1 cellular context compared by ENCODE assay signal in the genomic region with DNA sequence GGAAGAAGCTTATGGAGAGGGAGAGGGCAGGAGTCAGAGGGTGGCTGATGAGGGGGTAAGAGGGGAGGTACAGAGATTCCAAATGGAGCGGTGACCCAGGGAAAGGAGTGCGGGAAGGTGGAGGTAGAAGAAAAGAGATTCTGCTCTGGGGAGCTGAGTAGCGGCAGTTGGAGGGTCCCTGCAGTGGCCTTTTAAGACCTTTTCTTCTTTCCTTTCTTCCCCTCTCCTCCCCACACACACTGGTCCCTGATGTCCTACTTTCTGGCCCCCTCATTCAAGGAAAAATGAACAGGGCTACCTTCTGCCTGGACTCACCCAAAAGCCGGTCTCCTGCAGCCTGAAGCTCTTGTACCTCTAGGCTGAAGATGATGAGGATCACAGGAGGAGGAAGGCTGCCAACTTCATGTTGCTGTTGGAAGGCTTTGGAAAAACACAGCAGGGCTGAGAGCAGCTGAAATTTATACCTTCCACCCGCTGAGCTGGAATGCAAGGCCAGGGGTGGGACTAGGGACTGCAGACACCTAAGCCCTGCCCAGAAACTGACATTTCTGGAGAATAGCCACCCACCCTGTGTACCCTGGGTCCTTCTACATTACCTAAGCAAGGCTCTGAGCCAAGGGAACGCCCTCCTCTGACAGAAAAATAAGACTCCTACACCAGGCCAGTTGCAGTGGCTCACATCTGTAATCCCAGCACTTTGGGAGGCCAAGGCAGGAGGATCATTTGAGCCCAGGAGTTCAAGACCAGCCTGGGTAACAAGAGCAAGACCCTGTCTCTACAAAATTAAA.
A peak's percentile ranks its signal among the peaks of the same experiment; 100 is the strongest.
TF ChIP-seq lines count a peak whose summit lies in the region.

No MANE protein-coding gene starts in this region.

TF ChIP-seq in HEK293, 187 proteins besides CTCF, POLR2A, EP300 and RAD21 (continued from another document and continues in another):
- TF ChIP-seq, protein P1, sequence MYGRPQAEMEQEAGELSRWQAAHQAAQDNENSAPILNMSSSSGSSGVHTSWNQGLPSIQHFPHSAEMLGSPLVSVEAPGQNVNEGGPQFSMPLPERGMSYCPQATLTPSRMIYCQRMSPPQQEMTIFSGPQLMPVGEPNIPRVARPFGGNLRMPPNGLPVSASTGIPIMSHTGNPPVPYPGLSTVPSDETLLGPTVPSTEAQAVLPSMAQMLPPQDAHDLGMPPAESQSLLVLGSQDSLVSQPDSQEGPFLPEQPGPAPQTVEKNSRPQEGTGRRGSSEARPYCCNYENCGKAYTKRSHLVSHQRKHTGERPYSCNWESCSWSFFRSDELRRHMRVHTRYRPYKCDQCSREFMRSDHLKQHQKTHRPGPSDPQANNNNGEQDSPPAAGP (tag by site-specific recombination; IDR thresholded peaks at IDR 0.05) = peak; percentile 57; the same call in 1 of the 2 replicates
- TF ChIP-seq OSR2 (tag by site-specific recombination; IDR thresholded peaks at IDR 0.05) = peak; percentile 32; the same call in 1 of the 2 replicates
- TF ChIP-seq, protein P2, sequence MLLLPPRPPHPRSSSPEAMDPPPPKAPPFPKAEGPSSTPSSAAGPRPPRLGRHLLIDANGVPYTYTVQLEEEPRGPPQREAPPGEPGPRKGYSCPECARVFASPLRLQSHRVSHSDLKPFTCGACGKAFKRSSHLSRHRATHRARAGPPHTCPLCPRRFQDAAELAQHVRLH (tag by site-specific recombination; IDR thresholded peaks at IDR 0.05) = peak; percentile 66; the same call in 1 of the 2 replicates
- no peak for TF ChIP-seq ZNF423 (tag by site-specific recombination; IDR thresholded peaks at IDR 0.05)
- TF ChIP-seq ZNF132 (tag by site-specific recombination; IDR thresholded peaks at IDR 0.05; ENCODE audit: borderline replicate concordance) = no peak
- no peak for TF ChIP-seq ZNF23 (tag by site-specific recombination; IDR thresholded peaks at IDR 0.05; ENCODE audit: borderline replicate concordance)
- TF ChIP-seq ZNF394 (tag by site-specific recombination; IDR thresholded peaks at IDR 0.05; ENCODE audit: borderline replicate concordance) = peak; percentile 66; the same call in 1 of the 2 replicates
- TF ChIP-seq, protein P3, sequence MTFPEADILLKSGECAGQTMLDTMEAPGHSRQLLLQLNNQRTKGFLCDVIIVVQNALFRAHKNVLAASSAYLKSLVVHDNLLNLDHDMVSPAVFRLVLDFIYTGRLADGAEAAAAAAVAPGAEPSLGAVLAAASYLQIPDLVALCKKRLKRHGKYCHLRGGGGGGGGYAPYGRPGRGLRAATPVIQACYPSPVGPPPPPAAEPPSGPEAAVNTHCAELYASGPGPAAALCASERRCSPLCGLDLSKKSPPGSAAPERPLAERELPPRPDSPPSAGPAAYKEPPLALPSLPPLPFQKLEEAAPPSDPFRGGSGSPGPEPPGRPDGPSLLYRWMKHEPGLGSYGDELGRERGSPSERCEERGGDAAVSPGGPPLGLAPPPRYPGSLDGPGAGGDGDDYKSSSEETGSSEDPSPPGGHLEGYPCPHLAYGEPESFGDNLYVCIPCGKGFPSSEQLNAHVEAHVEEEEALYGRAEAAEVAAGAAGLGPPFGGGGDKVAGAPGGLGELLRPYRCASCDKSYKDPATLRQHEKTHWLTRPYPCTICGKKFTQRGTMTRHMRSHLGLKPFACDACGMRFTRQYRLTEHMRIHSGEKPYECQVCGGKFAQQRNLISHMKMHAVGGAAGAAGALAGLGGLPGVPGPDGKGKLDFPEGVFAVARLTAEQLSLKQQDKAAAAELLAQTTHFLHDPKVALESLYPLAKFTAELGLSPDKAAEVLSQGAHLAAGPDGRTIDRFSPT (tag by site-specific recombination; IDR thresholded peaks at IDR 0.05) = no peak
- TF ChIP-seq PRDM10 (tag by site-specific recombination; IDR thresholded peaks at IDR 0.05) = peak; percentile 97
- TF ChIP-seq ZNF341 (tag by site-specific recombination; IDR thresholded peaks at IDR 0.05; ENCODE audit: low read depth) = peak; percentile 75
- TF ChIP-seq KLF1 (tag by site-specific recombination; IDR thresholded peaks at IDR 0.05) = peak; percentile 91
- TF ChIP-seq ZNF548 (tag by site-specific recombination; IDR thresholded peaks at IDR 0.05) = peak; percentile 82; the same call in 1 of the 2 replicates
- TF ChIP-seq ZNF169 (tag by site-specific recombination; IDR thresholded peaks at IDR 0.05) = no peak
- no peak for TF ChIP-seq ZNF626 (tag by site-specific recombination; IDR thresholded peaks at IDR 0.05)
- TF ChIP-seq ZBTB21 (tag by site-specific recombination; IDR thresholded peaks at IDR 0.05) = peak; percentile 33; the same call in 1 of the 2 replicates
- TF ChIP-seq, protein P4, sequence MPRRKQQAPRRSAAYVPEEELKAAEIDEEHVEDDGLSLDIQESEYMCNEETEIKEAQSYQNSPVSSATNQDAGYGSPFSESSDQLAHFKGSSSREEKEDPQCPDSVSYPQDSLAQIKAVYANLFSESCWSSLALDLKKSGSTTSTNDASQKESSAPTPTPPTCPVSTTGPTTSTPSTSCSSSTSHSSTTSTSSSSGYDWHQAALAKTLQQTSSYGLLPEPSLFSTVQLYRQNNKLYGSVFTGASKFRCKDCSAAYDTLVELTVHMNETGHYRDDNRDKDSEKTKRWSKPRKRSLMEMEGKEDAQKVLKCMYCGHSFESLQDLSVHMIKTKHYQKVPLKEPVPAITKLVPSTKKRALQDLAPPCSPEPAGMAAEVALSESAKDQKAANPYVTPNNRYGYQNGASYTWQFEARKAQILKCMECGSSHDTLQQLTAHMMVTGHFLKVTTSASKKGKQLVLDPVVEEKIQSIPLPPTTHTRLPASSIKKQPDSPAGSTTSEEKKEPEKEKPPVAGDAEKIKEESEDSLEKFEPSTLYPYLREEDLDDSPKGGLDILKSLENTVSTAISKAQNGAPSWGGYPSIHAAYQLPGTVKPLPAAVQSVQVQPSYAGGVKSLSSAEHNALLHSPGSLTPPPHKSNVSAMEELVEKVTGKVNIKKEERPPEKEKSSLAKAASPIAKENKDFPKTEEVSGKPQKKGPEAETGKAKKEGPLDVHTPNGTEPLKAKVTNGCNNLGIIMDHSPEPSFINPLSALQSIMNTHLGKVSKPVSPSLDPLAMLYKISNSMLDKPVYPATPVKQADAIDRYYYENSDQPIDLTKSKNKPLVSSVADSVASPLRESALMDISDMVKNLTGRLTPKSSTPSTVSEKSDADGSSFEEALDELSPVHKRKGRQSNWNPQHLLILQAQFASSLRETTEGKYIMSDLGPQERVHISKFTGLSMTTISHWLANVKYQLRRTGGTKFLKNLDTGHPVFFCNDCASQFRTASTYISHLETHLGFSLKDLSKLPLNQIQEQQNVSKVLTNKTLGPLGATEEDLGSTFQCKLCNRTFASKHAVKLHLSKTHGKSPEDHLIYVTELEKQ (tag by site-specific recombination; IDR thresholded peaks at IDR 0.05; ENCODE audit: borderline replicate concordance) = no peak
- no peak for TF ChIP-seq ZNF792 (tag by site-specific recombination; IDR thresholded peaks at IDR 0.05)
- TF ChIP-seq ZNF239 (tag by site-specific recombination; IDR thresholded peaks at IDR 0.05) = no peak
- 0 out of 2 replicates have a peak, but pooled peaks have one; percentile 5 for TF ChIP-seq ZNF426 (tag by site-specific recombination; IDR thresholded peaks at IDR 0.05)
- TF ChIP-seq ZNF600 (tag by site-specific recombination; IDR thresholded peaks at IDR 0.05) = peak; percentile 94
- TF ChIP-seq BCL6B (tag by site-specific recombination; IDR thresholded peaks at IDR 0.05) = no peak
- TF ChIP-seq ZNF596 (tag by site-specific recombination; IDR thresholded peaks at IDR 0.05) = no peak
- TF ChIP-seq, protein P5, sequence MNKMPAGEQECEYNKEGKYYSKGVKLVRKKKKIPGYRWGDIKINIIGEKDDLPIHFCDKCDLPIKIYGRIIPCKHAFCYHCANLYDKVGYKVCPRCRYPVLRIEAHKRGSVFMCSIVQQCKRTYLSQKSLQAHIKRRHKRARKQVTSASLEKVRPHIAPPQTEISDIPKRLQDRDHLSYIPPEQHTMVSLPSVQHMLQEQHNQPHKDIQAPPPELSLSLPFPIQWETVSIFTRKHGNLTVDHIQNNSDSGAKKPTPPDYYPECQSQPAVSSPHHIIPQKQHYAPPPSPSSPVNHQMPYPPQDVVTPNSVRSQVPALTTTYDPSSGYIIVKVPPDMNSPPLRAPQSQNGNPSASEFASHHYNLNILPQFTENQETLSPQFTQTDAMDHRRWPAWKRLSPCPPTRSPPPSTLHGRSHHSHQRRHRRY (tag by site-specific recombination; IDR thresholded peaks at IDR 0.05) = no peak
- TF ChIP-seq, protein P6, sequence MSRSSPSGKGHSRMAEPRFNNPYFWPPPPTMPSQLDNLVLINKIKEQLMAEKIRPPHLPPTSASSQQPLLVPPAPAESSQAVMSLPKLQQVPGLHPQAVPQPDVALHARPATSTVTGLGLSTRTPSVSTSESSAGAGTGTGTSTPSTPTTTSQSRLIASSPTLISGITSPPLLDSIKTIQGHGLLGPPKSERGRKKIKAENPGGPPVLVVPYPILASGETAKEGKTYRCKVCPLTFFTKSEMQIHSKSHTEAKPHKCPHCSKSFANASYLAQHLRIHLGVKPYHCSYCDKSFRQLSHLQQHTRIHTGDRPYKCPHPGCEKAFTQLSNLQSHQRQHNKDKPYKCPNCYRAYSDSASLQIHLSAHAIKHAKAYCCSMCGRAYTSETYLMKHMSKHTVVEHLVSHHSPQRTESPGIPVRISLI (tag by site-specific recombination; IDR thresholded peaks at IDR 0.05) = no peak
- TF ChIP-seq, protein P7, sequence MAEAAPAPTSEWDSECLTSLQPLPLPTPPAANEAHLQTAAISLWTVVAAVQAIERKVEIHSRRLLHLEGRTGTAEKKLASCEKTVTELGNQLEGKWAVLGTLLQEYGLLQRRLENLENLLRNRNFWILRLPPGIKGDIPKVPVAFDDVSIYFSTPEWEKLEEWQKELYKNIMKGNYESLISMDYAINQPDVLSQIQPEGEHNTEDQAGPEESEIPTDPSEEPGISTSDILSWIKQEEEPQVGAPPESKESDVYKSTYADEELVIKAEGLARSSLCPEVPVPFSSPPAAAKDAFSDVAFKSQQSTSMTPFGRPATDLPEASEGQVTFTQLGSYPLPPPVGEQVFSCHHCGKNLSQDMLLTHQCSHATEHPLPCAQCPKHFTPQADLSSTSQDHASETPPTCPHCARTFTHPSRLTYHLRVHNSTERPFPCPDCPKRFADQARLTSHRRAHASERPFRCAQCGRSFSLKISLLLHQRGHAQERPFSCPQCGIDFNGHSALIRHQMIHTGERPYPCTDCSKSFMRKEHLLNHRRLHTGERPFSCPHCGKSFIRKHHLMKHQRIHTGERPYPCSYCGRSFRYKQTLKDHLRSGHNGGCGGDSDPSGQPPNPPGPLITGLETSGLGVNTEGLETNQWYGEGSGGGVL (tag by site-specific recombination; IDR thresholded peaks at IDR 0.05) = peak; percentile 75
- no peak for TF ChIP-seq ZNF280C (tag by site-specific recombination; IDR thresholded peaks at IDR 0.05)
- peak; percentile 62 for TF ChIP-seq ZNF10 (tag by site-specific recombination; IDR thresholded peaks at IDR 0.05)
- no peak for TF ChIP-seq ZNF416 (tag by site-specific recombination; IDR thresholded peaks at IDR 0.05)
